19 cellular contexts compared by ENCODE assay signal in genomic region chr1:221888218-221888617, GRCh38.
DNase-seq lines count a peak whose midpoint lies in the region; ATAC-seq and TF ChIP-seq lines count a peak whose summit lies in the region.
"Had no signal": no experiment of that assay in that cellular context is flagged by ENCODE, and none has a peak within 500 bp of the region (broad histone marks: within the 10 kb centered on the region; RNA-seq: fewer than 3 reads in every experiment).

No MANE protein-coding gene starts in this region.

- no peaks in the 10 kb centered on the region for H3K36me3 ChIP-seq in PC-9 (ENCODE audit: low read depth)
- H3K36me3 ChIP-seq in esophagus muscularis mucosa = no peaks in the 10 kb centered on the region
- H3K36me3 ChIP-seq in ascending aorta = no peaks in the 10 kb centered on the region
- H3K36me3 ChIP-seq: SJSA1 had no signal

- peaks cover 33% of the 10 kb centered on the region for H3F3A ChIP-seq in PC-9 (ENCODE audit: insufficient read depth, low read depth)

- TF ChIP-seq EP300 in esophagus muscularis mucosa (IDR thresholded peaks at IDR 0.05) = no peak

- CTCF ChIA-PET in PC-9 (lab: Charles Lee) = interaction anchor here (1.7 kb wide), 1 partner anchor 74 kb away, joined by 4 read pairs; no protein-coding TSS in a partner anchor

- H3K27ac ChIP-seq in PC-9 (peak overlapping the region; percentile 84), esophagus muscularis mucosa (replicated peaks in 1 of 4) (no peak overlapping the region), ascending aorta (no peak overlapping the region)
- H3K27ac ChIP-seq: SJSA1 had no signal

- no peaks in the 10 kb centered on the region for H3K27me3 ChIP-seq in PC-9 (ENCODE audit: insufficient read depth, low read depth)
- H3K27me3 ChIP-seq in esophagus muscularis mucosa = no peaks in the 10 kb centered on the region
- H3K27me3 ChIP-seq in ascending aorta = no peaks in the 10 kb centered on the region
- H3K27me3 ChIP-seq: SJSA1 had no signal

- H3K4me1 ChIP-seq in PC-9 (replicated peaks; ENCODE audit: insufficient read depth) (peaks cover 55% of the 10 kb centered on the region), esophagus muscularis mucosa (peaks cover 9 to 13% (median 11%) of the 10 kb centered on the region in 4 donors), ascending aorta (no peaks in the 10 kb centered on the region)

- H3K9me2 ChIP-seq in PC-9 (ENCODE audit: insufficient read depth) = no peaks in the 10 kb centered on the region

- no peak overlapping the region for H3K27ac Mint-ChIP-seq in stimulated activated memory B cell treated with anti-CD40 and anti-IgM and Interleukin-4, amounts not matched to agents 10 μg/mL and 1 μg/mL and 100 μg/mL, for 72 hours
- no peak overlapping the region for H3K27ac Mint-ChIP-seq in naive thymus-derived CD8-positive, alpha-beta T cell

- no peaks in the 10 kb centered on the region; the same call in 1 of the 2 replicates for H3K9me3 ChIP-seq in PC-9 (ENCODE audit: insufficient read depth, low read depth)
- no peaks in the 10 kb centered on the region for H3K9me3 ChIP-seq in esophagus muscularis mucosa
- no peaks in the 10 kb centered on the region for H3K9me3 ChIP-seq in ascending aorta
- H3K9me3 ChIP-seq: SJSA1 had no signal

- H3K4me1 Mint-ChIP-seq in stimulated activated memory B cell treated with anti-CD40 and anti-IgM and Interleukin-4, amounts not matched to agents 10 μg/mL and 1 μg/mL and 100 μg/mL, for 72 hours = peaks cover 7% of the 10 kb centered on the region
- H3K4me1 Mint-ChIP-seq in naive thymus-derived CD8-positive, alpha-beta T cell = peaks cover 0 to 2% (median 1%) of the 10 kb centered on the region in 4 donors

- 92% methylated on average over 11 of the region's 11 CpGs for WGBS in esophagus muscularis mucosa

- H3K36me3 Mint-ChIP-seq in stimulated activated memory B cell treated with anti-CD40 and anti-IgM and Interleukin-4, amounts not matched to agents 10 μg/mL and 1 μg/mL and 100 μg/mL, for 72 hours = no peaks in the 10 kb centered on the region
- no peaks in the 10 kb centered on the region for H3K36me3 Mint-ChIP-seq in naive thymus-derived CD8-positive, alpha-beta T cell

- peak; percentile 59 for ATAC-seq in stimulated activated memory B cell treated with anti-CD40 and anti-IgM and Interleukin-4, amounts not matched to agents 10 μg/mL and 1 μg/mL and 100 μg/mL, for 72 hours
- no peak for ATAC-seq in naive thymus-derived CD8-positive, alpha-beta T cell
- ATAC-seq: HCT116, Right ventricle myocardium inferior had no signal

- no peaks in the 10 kb centered on the region for H3K9me3 Mint-ChIP-seq in stimulated activated memory B cell treated with anti-CD40 and anti-IgM and Interleukin-4, amounts not matched to agents 10 μg/mL and 1 μg/mL and 100 μg/mL, for 72 hours
- no peaks in the 10 kb centered on the region for H3K9me3 Mint-ChIP-seq in naive thymus-derived CD8-positive, alpha-beta T cell

- H4K20me1 ChIP-seq in PC-9 (ENCODE audit: insufficient read depth) = no peaks in the 10 kb centered on the region

- H3K27me3 Mint-ChIP-seq in stimulated activated memory B cell treated with anti-CD40 and anti-IgM and Interleukin-4, amounts not matched to agents 10 μg/mL and 1 μg/mL and 100 μg/mL, for 72 hours = no peaks in the 10 kb centered on the region
- peaks cover 2 to 29% (median 11%) of the 10 kb centered on the region in 5 donors for H3K27me3 Mint-ChIP-seq in naive thymus-derived CD8-positive, alpha-beta T cell

- no peak overlapping the region for H3K4me3 Mint-ChIP-seq in stimulated activated memory B cell treated with anti-CD40 and anti-IgM and Interleukin-4, amounts not matched to agents 10 μg/mL and 1 μg/mL and 100 μg/mL, for 72 hours
- H3K4me3 Mint-ChIP-seq in naive thymus-derived CD8-positive, alpha-beta T cell = no peak overlapping the region

- BruUV-seq in PC-9 (replicated peaks; lab: Mats Ljungman, UMichigan) = no TSS peak

- TF ChIP-seq CTCF in PC-9 (conservative IDR thresholded peaks at IDR 0.05) = no peak
- TF ChIP-seq CTCF in esophagus muscularis mucosa (IDR thresholded peaks at IDR 0.05) = no peak
- TF ChIP-seq CTCF in ascending aorta (IDR thresholded peaks at IDR 0.05) = no peak

- no peak overlapping the region for H2AFZ ChIP-seq in PC-9

- H3K4me2 ChIP-seq in PC-9 = peak overlapping the region; percentile 50; the same call in 1 of the 2 replicates

- DNase-seq in NCI-H748 (lab: John Stamatoyannopoulos, UW; ENCODE audit: unreplicated experiment) (peak; percentile 7), NCI-H748 treated with DMSO at 0.1 percent for 48 hours (lab: John Stamatoyannopoulos, UW) (no peak), PC-9 (no peak), esophagus muscularis mucosa (ENCODE audit: extremely low spot score) (peak; percentile 45), T-helper 1 cell (no peak), ascending aorta (ENCODE audit: low spot score in 2 of 2) (no peak)
- no peak for DNase-seq in naive thymus-derived CD8-positive, alpha-beta T cell
- DNase-seq: 8988T; DMS79; GOT3; Karpas-422; NCI-H187; NCI-H446 treated with DMSO at 0.1 percent for 48 hours; NCI-H526 treated with DMSO at 0.1 percent for 48 hours; NK-92 treated with Interleukin-12 subunit alpha and Interleukin-12 subunit beta, amount 100 ng/mL, for 24 hours had no signal

- intact Hi-C loops in PC-9 (cut with micrococcal nuclease; ENCODE audit: unreplicated experiment) (loop anchor here (5.0 to 10.0 kb wide), 2 partner anchors 276 to 343 kb away; no protein-coding TSS in a partner anchor), esophagus muscularis mucosa (cut with DNase I) (no loop called here), ascending aorta (cut with DNase I) (no loop called here)

- H3K79me2 ChIP-seq in PC-9 (ENCODE audit: low read depth) = no peaks in the 10 kb centered on the region

- POLR2A ChIA-PET in PC-9 (lab: Charles Lee; ENCODE audit: unreplicated experiment) = interaction anchor here (0.6 kb wide), 1 partner anchor 145 kb away, joined by 14 read pairs; no protein-coding TSS in a partner anchor
- POLR2A ChIA-PET in naive thymus-derived CD8-positive, alpha-beta T cell (lab: Charles Lee) = no interaction called here

- no peak for TF ChIP-seq POLR2A in esophagus muscularis mucosa (IDR thresholded peaks at IDR 0.05; ENCODE audit: low read depth)

- H3K4me3 ChIP-seq in PC-9 (no peak overlapping the region), esophagus muscularis mucosa (no peak overlapping the region), ascending aorta (no peak overlapping the region)
- H3K4me3 ChIP-seq: SJSA1 had no signal

Comparison
In these comparisons a context has a peak if more than half of its experiments do, and no peak if none do; other contexts are left out.
1. DNase-seq: peak in NCI-H748 (single experiment) and esophagus muscularis mucosa (single experiment); none in NCI-H748 treated with DMSO at 0.1 percent for 48 hours (single experiment), PC-9 (0 of 2), T-helper 1 cell (0 of 5), ascending aorta (0 of 2) and naive thymus-derived CD8-positive, alpha-beta T cell (0 of 10).